32 cellular contexts compared by ENCODE assay signal in genomic region chr10:47182934-47183725, GRCh38.
DNase-seq lines count a peak whose midpoint lies in the region; ATAC-seq and TF ChIP-seq lines count a peak whose summit lies in the region.
"Had no signal": no experiment of that assay in that cellular context is flagged by ENCODE, and none has a peak within 500 bp of the region (broad histone marks: within the 10 kb centered on the region; RNA-seq: fewer than 3 reads in every experiment).

No MANE protein-coding gene starts in this region.

- H3K4me3 ChIP-seq in OCI-LY1 (ENCODE audit: low read depth, low read length, poor library complexity, severe bottlenecking) (no peak overlapping the region), gastrocnemius medialis (no peak overlapping the region)
- no peak overlapping the region for H3K4me3 ChIP-seq in naive thymus-derived CD4-positive, alpha-beta T cell (ENCODE audit: low read length)
- H3K4me3 ChIP-seq: K562, MG63, neural progenitor cell, SK-N-MC had no signal

- H4K20me1 ChIP-seq in OCI-LY1 (ENCODE audit: insufficient read depth, low read length): no peaks in the 10 kb centered on the region

- CTCF ChIA-PET in naive thymus-derived CD4-positive, alpha-beta T cell (lab: Charles Lee): no interaction called here

- no peak for TF ChIP-seq POLR2A in gastrocnemius medialis (IDR thresholded peaks at IDR 0.05)

- peak; percentile 14 for DNase-seq in DMS 273 (lab: John Stamatoyannopoulos, UW; ENCODE audit: unreplicated experiment)
- DNase-seq in DMS 273 treated with DMSO at 0.1 percent for 48 hours (lab: John Stamatoyannopoulos, UW): no peak
- DNase-seq in foreskin keratinocyte: no peak
- DNase-seq in gastrocnemius medialis: no peak
- no peak for DNase-seq in cortex of kidney (lab: John Stamatoyannopoulos, UW)
- no peak for DNase-seq in naive thymus-derived CD4-positive, alpha-beta T cell
- DNase-seq: activated B cell treated with CpG ODN at 0.5 μM for 24 hours; activated CD4-positive, alpha-beta T cell treated with anti-CD3 and anti-CD28 coated beads, Interleukin-2, amount 50 U/mL, for 4 hours; activated naive CD4-positive, alpha-beta T cell treated with Interleukin-2 at 50 U/mL for 16 hours; C1 segment of cervical spinal cord; Caco-2; DND-41; GF-D8; hippocampal formation; immature natural killer cell; MG63; NCI-H1105; NCI-H187 treated with DMSO at 0.1 percent for 48 hours; NCI-H2171; NCI-H82; posterior cingulate gyrus; RPMI8226; stimulated activated CD4-positive, alpha-beta T cell treated with anti-CD3 and anti-CD28 coated beads, Interleukin-4, amount 100 ng/mL, for 24 hours; trophoblast cell had no signal

- H3K27me3 ChIP-seq in OCI-LY1 (ENCODE audit: insufficient read depth, low read length) (no peaks in the 10 kb centered on the region), foreskin keratinocyte (no peaks in the 10 kb centered on the region), gastrocnemius medialis (no peaks in the 10 kb centered on the region)
- no peaks in the 10 kb centered on the region for H3K27me3 ChIP-seq in naive thymus-derived CD4-positive, alpha-beta T cell (ENCODE audit: control insufficient read depth in 2 of 2, insufficient read depth in 2 of 2, low read length in 2 of 2)
- H3K27me3 ChIP-seq: MG63, neural progenitor cell had no signal

- no peak overlapping the region for H3K27ac Mint-ChIP-seq in naive thymus-derived CD4-positive, alpha-beta T cell
- H3K27ac Mint-ChIP-seq: activated B cell treated with CpG ODN at 0.5 μM for 24 hours; activated T-helper 1 cell treated with anti-CD3 and anti-CD28 coated beads, Interleukin-12 subunit alpha, Interleukin-12 subunit beta, Interleukin-2, Interleukin-4 antibody, amounts not matched to agents 30 ng/mL and 10 ng/mL and 1 ng/mL, durations not matched to agents 14 hours and 24 hours and 36 hours; immature natural killer cell; memory B cell; neural progenitor cell had no signal

- intact Hi-C loops in gastrocnemius medialis (cut with DNase I; ENCODE audit: low total_unique reads): loop anchor here (5.0 to 10.0 kb wide), 2 partner anchors 72 to 121 kb away; no protein-coding TSS in a partner anchor
- intact Hi-C loops in naive thymus-derived CD4-positive, alpha-beta T cell (cut with micrococcal nuclease): loop anchor here in 1 of 2 donors (5.0 kb wide), 2 partner anchors 74 to 129 kb away; no protein-coding TSS in a partner anchor

- ATAC-seq in foreskin keratinocyte: peak; percentile 47
- no peak for ATAC-seq in gastrocnemius medialis
- ATAC-seq in HG03175 (IDR thresholded peaks at IDR 0.05; ENCODE audit: unreplicated experiment): no peak
- ATAC-seq in naive thymus-derived CD4-positive, alpha-beta T cell: no peak
- ATAC-seq: K562 had no signal

- H3K36me3 ChIP-seq in OCI-LY1 (ENCODE audit: insufficient read depth, low read length) (no peaks in the 10 kb centered on the region), gastrocnemius medialis (no peaks in the 10 kb centered on the region)
- H3K36me3 ChIP-seq in naive thymus-derived CD4-positive, alpha-beta T cell (ENCODE audit: control insufficient read depth in 2 of 3, insufficient read depth in 3 of 3, low read length in 3 of 3): no peaks in the 10 kb centered on the region
- H3K36me3 ChIP-seq: MG63, neural progenitor cell had no signal

- in situ Hi-C loops in gastrocnemius medialis (cut with MboI; ENCODE audit: low sequenced_read_pairs in 4 of 4): no loop called here

- no peaks in the 10 kb centered on the region for H3F3A ChIP-seq in OCI-LY1 (ENCODE audit: insufficient read depth, low read length)

- H3K36me3 Mint-ChIP-seq in naive thymus-derived CD4-positive, alpha-beta T cell: peaks cover 0 to 1% (median 0%) of the 10 kb centered on the region in 5 donors
- H3K36me3 Mint-ChIP-seq: immature natural killer cell, memory B cell, neural progenitor cell had no signal

- POLR2A ChIA-PET in naive thymus-derived CD4-positive, alpha-beta T cell (lab: Charles Lee): no interaction called here

- H3K4me1 ChIP-seq in OCI-LY1 (ENCODE audit: insufficient read depth, low read length, severe bottlenecking) (peaks cover 41% of the 10 kb centered on the region), foreskin keratinocyte (peaks cover 19% of the 10 kb centered on the region), gastrocnemius medialis (peaks cover 0 to 22% of the 10 kb centered on the region in 2 donors)
- no peaks in the 10 kb centered on the region for H3K4me1 ChIP-seq in naive thymus-derived CD4-positive, alpha-beta T cell (ENCODE audit: control insufficient read depth in 2 of 2, insufficient read depth in 2 of 2, low read length in 2 of 2)
- H3K4me1 ChIP-seq: Caco-2, neural progenitor cell had no signal

- H3K4me2 ChIP-seq in OCI-LY1 (ENCODE audit: low read length): no peak overlapping the region; the same call in 1 of the 2 replicates
- H3K4me2 ChIP-seq: neural progenitor cell had no signal

- no peaks in the 10 kb centered on the region for H3K9me3 Mint-ChIP-seq in naive thymus-derived CD4-positive, alpha-beta T cell
- H3K9me3 Mint-ChIP-seq: activated B cell treated with CpG ODN at 0.5 μM for 24 hours; activated T-helper 1 cell treated with anti-CD3 and anti-CD28 coated beads, Interleukin-12 subunit alpha, Interleukin-12 subunit beta, Interleukin-2, Interleukin-4 antibody, amounts not matched to agents 30 ng/mL and 10 ng/mL and 1 ng/mL, durations not matched to agents 14 hours and 24 hours and 36 hours; immature natural killer cell; memory B cell had no signal

- H3K27ac ChIP-seq in OCI-LY1 (ENCODE audit: low read depth, low read length, poor library complexity, severe bottlenecking) (peak overlapping the region; percentile 85), foreskin keratinocyte (peak overlapping the region; percentile 26), gastrocnemius medialis (peak overlapping the region; percentile 67 to 87 (median 76))
- H3K27ac ChIP-seq in naive thymus-derived CD4-positive, alpha-beta T cell (ENCODE audit: low read depth, low read length): no peak overlapping the region
- H3K27ac ChIP-seq: 22Rv1, neural progenitor cell, SK-N-MC had no signal

- no peaks in the 10 kb centered on the region for H3K9me2 ChIP-seq in OCI-LY1 (ENCODE audit: low read depth, low read length)

- H3K4me1 Mint-ChIP-seq in naive thymus-derived CD4-positive, alpha-beta T cell: peaks cover 0 to 13% (median 5%) of the 10 kb centered on the region in 7 donors
- H3K4me1 Mint-ChIP-seq: activated B cell treated with CpG ODN at 0.5 μM for 24 hours, immature natural killer cell, memory B cell, neural progenitor cell had no signal

- H3K79me2 ChIP-seq in OCI-LY1 (ENCODE audit: insufficient read depth, low read length): no peaks in the 10 kb centered on the region

- H3K27me3 Mint-ChIP-seq in naive thymus-derived CD4-positive, alpha-beta T cell: no peaks in the 10 kb centered on the region
- H3K27me3 Mint-ChIP-seq: activated B cell treated with CpG ODN at 0.5 μM for 24 hours had no signal

- no peak overlapping the region for H2AFZ ChIP-seq in OCI-LY1 (ENCODE audit: low read length)
- H2AFZ ChIP-seq: neural progenitor cell had no signal

- H3K9me3 ChIP-seq in OCI-LY1 (ENCODE audit: low read length) (no peaks in the 10 kb centered on the region), gastrocnemius medialis (no peaks in the 10 kb centered on the region)
- no peaks in the 10 kb centered on the region for H3K9me3 ChIP-seq in naive thymus-derived CD4-positive, alpha-beta T cell (ENCODE audit: control insufficient read depth in 2 of 3, low read length in 3 of 3)
- H3K9me3 ChIP-seq: Caco-2, MG63 had no signal

- peak overlapping the region; percentile 9; the same call in 1 of the 2 replicates for H3K9ac ChIP-seq in OCI-LY1 (ENCODE audit: low read length)
- H3K9ac ChIP-seq: neural progenitor cell had no signal

- TF ChIP-seq CTCF in OCI-LY1 (IDR thresholded peaks at IDR 0.05; ENCODE audit: low read length) (no peak), foreskin keratinocyte (conservative IDR thresholded peaks at IDR 0.05) (no peak), gastrocnemius medialis (IDR thresholded peaks at IDR 0.05 in 4 of 5, conservative IDR thresholded peaks at IDR 0.05 in 1 of 5) (no peak)

- H3K4me3 Mint-ChIP-seq in naive thymus-derived CD4-positive, alpha-beta T cell: no peak overlapping the region
- H3K4me3 Mint-ChIP-seq: activated B cell treated with CpG ODN at 0.5 μM for 24 hours; activated T-helper 1 cell treated with anti-CD3 and anti-CD28 coated beads, Interleukin-12 subunit alpha, Interleukin-12 subunit beta, Interleukin-2, Interleukin-4 antibody, amounts not matched to agents 30 ng/mL and 10 ng/mL and 1 ng/mL, durations not matched to agents 14 hours and 24 hours and 36 hours; immature natural killer cell; memory B cell; neural progenitor cell had no signal
